Comparison of ENCODE assay signal across 18 cellular contexts in the genomic region with DNA sequence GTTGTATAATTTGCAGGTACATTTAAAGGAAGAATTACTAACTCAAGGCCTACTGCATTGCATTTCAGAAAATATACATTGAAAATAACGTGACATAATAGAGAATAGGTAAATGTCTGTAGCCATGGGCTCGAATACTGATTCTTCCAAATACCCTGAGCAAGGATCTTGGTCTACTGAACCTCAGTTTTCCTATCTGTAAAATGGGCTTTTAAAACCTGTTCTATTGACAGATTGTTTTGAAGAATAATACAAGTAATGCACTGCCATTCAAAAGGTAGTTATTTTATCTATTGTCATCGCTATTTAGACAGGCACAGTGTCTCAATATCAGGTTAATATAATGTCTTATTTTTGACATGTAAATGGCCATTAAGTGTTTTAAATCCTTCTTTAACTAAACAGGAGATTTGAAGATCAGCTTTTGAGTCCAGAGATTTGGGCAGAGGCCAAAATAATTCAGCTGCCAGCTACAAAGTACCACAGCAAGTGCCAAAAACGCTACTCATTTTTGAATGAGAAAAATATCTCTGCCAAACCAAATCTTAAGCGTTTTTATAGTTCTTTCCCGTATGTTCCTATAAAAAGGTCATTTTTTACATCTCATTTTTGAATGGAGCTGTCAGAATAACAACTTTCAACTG. TPM values are rescaled to one million over a fixed set of nuclear protein-coding genes. Genes with fewer than 3 reads are reported as not detected.
A peak's percentile ranks its signal among the peaks of the same experiment; 100 is the strongest.
DNase-seq lines count a peak whose midpoint lies in the region; ATAC-seq and TF ChIP-seq lines count a peak whose summit lies in the region.
"Had no signal": no experiment of that assay in that cellular context is flagged by ENCODE, and none has a peak within 500 bp of the region (broad histone marks: within the 10 kb centered on the region; RNA-seq: fewer than 3 reads in every experiment).

No MANE protein-coding gene starts in this region.

- H3K4me3 ChIP-seq in astrocyte of the spinal cord (ENCODE audit: low read depth, low read length) (no peak overlapping the region), fibroblast of the aortic adventitia (ENCODE audit: low read depth, low read length) (no peak overlapping the region), thyroid gland (replicated peaks in 1 of 3) (no peak overlapping the region)
- H3K4me3 ChIP-seq: neural progenitor cell had no signal

- ATAC-seq in left cardiac atrium (no peak), GM19467 (IDR thresholded peaks at IDR 0.05; ENCODE audit: unreplicated experiment) (no peak)
- ATAC-seq in stimulated activated naive CD8-positive, alpha-beta T cell treated with anti-CD3 and anti-CD28 coated beads, Interleukin-15, Interleukin-2, amounts not matched to agents 100 U/mL and 50 U/mL, for 24 hours, result no peak
- ATAC-seq: Panc1; stimulated activated naive B cell treated with anti-CD40 and anti-IgM and Interleukin-4, amounts not matched to agents 10 μg/mL and 1 μg/mL and 100 μg/mL, for 72 hours had no signal

- in situ Hi-C loops in astrocyte of the spinal cord (cut with HindIII; ENCODE audit: low sequenced_read_pairs), result no loop called here

- no peaks in the 10 kb centered on the region for H3K4me1 Mint-ChIP-seq in T-helper 2 cell treated with Interferon-gamma antibody and Interleukin-4, amounts not matched to agents 5 μg/mL and 100 μg/mL, for 36 hours (ENCODE audit: low read depth)
- H3K4me1 Mint-ChIP-seq: neural progenitor cell; stimulated activated naive B cell treated with anti-CD40 and anti-IgM and Interleukin-4, amounts not matched to agents 10 μg/mL and 1 μg/mL and 100 μg/mL, for 72 hours had no signal

- H3K4me1 ChIP-seq in thyroid gland, result peaks cover 36 to 47% of the 10 kb centered on the region in 2 donors
- H3K4me1 ChIP-seq: neural progenitor cell had no signal

- DNase-seq in left cardiac atrium (peak; percentile 30), cardiac septum (ENCODE audit: low spot score) (no peak), astrocyte of the spinal cord (ENCODE audit: low read depth, low spot score) (peak; percentile 56), fibroblast of the aortic adventitia (ENCODE audit: low read depth) (peak; percentile 81), thyroid gland (peak; percentile 64 to 67)
- DNase-seq in stimulated activated naive CD8-positive, alpha-beta T cell treated with anti-CD3 and anti-CD28 coated beads, Interleukin-15, Interleukin-2, amounts not matched to agents 100 U/mL and 50 U/mL, for 24 hours, result no peak
- DNase-seq in T-helper 2 cell treated with Interferon-gamma antibody and Interleukin-4, amounts not matched to agents 5 μg/mL and 100 μg/mL, for 36 hours (ENCODE audit: low spot score), result no peak
- DNase-seq: activated CD4-positive, CD25-positive, alpha-beta regulatory T cell treated with anti-CD3 and anti-CD28 coated beads, Interleukin-2, amount 50 U/mL, for 72 hours; NCI-H2081; NCI-H526 treated with DMSO at 0.1 percent for 48 hours; retina; stimulated activated naive B cell treated with anti-CD40 and anti-IgM and Interleukin-4, amounts not matched to agents 10 μg/mL and 1 μg/mL and 100 μg/mL, for 72 hours; T1000 had no signal

- H3K36me3 ChIP-seq in thyroid gland, result no peaks in the 10 kb centered on the region
- H3K36me3 ChIP-seq: neural progenitor cell had no signal

- peak overlapping the region in 1 of 3 donors; percentile 35 for H3K27ac ChIP-seq in thyroid gland
- H3K27ac ChIP-seq: neural progenitor cell had no signal

- H3K4me3 Mint-ChIP-seq in T-helper 2 cell treated with Interferon-gamma antibody and Interleukin-4, amounts not matched to agents 5 μg/mL and 100 μg/mL, for 36 hours, result no peak overlapping the region
- H3K4me3 Mint-ChIP-seq: endodermal cell; neural progenitor cell; stimulated activated naive B cell treated with anti-CD40 and anti-IgM and Interleukin-4, amounts not matched to agents 10 μg/mL and 1 μg/mL and 100 μg/mL, for 72 hours; type B pancreatic cell had no signal

- intact Hi-C loops in left cardiac atrium (cut with DNase I), result no loop called here
- intact Hi-C loops in cardiac septum (cut with DNase I), result no loop called here
- intact Hi-C loops in thyroid gland (cut with DNase I), result no loop called here

- TF ChIP-seq CTCF in astrocyte of the spinal cord (IDR thresholded peaks at IDR 0.05; ENCODE audit: low read depth, low read length) (no peak), fibroblast of the aortic adventitia (IDR thresholded peaks at IDR 0.05; ENCODE audit: insufficient read depth, low read length) (no peak), thyroid gland (IDR thresholded peaks at IDR 0.05) (no peak)

- peaks cover 26% of the 10 kb centered on the region for H3K36me3 Mint-ChIP-seq in T-helper 2 cell treated with Interferon-gamma antibody and Interleukin-4, amounts not matched to agents 5 μg/mL and 100 μg/mL, for 36 hours (ENCODE audit: low read depth)
- H3K36me3 Mint-ChIP-seq: neural progenitor cell, type B pancreatic cell had no signal

- H3K9me3 Mint-ChIP-seq in T-helper 2 cell treated with Interferon-gamma antibody and Interleukin-4, amounts not matched to agents 5 μg/mL and 100 μg/mL, for 36 hours, result no peaks in the 10 kb centered on the region
- H3K9me3 Mint-ChIP-seq: endodermal cell, neural progenitor cell, type B pancreatic cell had no signal

- H3K27me3 Mint-ChIP-seq in T-helper 2 cell treated with Interferon-gamma antibody and Interleukin-4, amounts not matched to agents 5 μg/mL and 100 μg/mL, for 36 hours (ENCODE audit: low read depth), result no peaks in the 10 kb centered on the region
- H3K27me3 Mint-ChIP-seq: stimulated activated naive B cell treated with anti-CD40 and anti-IgM and Interleukin-4, amounts not matched to agents 10 μg/mL and 1 μg/mL and 100 μg/mL, for 72 hours; type B pancreatic cell had no signal

- H3K27me3 ChIP-seq in thyroid gland, result no peaks in the 10 kb centered on the region
- H3K27me3 ChIP-seq: neural progenitor cell had no signal

- H3K9me3 ChIP-seq in thyroid gland, result no peaks in the 10 kb centered on the region

- WGBS in thyroid gland, 2 donors, result 49 to 52% methylated on average over 6 of the region's 6 CpGs

- no peak for TF ChIP-seq POLR2A in thyroid gland (IDR thresholded peaks at IDR 0.05)

- no peak overlapping the region for H3K27ac Mint-ChIP-seq in T-helper 2 cell treated with Interferon-gamma antibody and Interleukin-4, amounts not matched to agents 5 μg/mL and 100 μg/mL, for 36 hours
- H3K27ac Mint-ChIP-seq: endodermal cell; neural progenitor cell; stimulated activated naive B cell treated with anti-CD40 and anti-IgM and Interleukin-4, amounts not matched to agents 10 μg/mL and 1 μg/mL and 100 μg/mL, for 72 hours; type B pancreatic cell had no signal

RNA-seq across cellular contexts. Expression of gene CTSC, which starts 56.7 kb away (rescaled TPM):
- total RNA-seq in left cardiac atrium (10 to 100 TPM; 75.2 to 90.0 TPM), cardiac septum (19.3 TPM), fibroblast of the aortic adventitia (ENCODE audit: low replicate concordance) (20.5 and 69.1 TPM in 2 replicates), thyroid gland (10 to 100 TPM; 54.8 to 87.5 (median 64.2) TPM)

Comparison
In these comparisons a context has a peak if more than half of its experiments do, and no peak if none do; other contexts are left out.
1. DNase-seq: peak in left cardiac atrium (single experiment), astrocyte of the spinal cord (single experiment), fibroblast of the aortic adventitia (single experiment) and thyroid gland (2 of 2); none in cardiac septum (single experiment), stimulated activated naive CD8-positive, alpha-beta T cell treated with anti-CD3 and anti-CD28 coated beads, Interleukin-15, Interleukin-2, amounts not matched to agents 100 U/mL and 50 U/mL, for 24 hours (single experiment) and T-helper 2 cell treated with Interferon-gamma antibody and Interleukin-4, amounts not matched to agents 5 μg/mL and 100 μg/mL, for 36 hours (single experiment).